Comparison of ENCODE assay signal across 21 cellular contexts in genomic region chr3:69484507-69485393, GRCh38.
"Had no signal": no experiment of that assay in that cellular context is flagged by ENCODE, and none has a peak within 500 bp of the region (broad histone marks: within the 10 kb centered on the region; RNA-seq: fewer than 3 reads in every experiment).

No MANE protein-coding gene starts in this region.

- H3K27me3 ChIP-seq: brain microvascular endothelial cell, esophagus muscularis mucosa, left lung, sigmoid colon had no signal

- H3K27ac ChIP-seq: brain microvascular endothelial cell, esophagus muscularis mucosa, left lung, parathyroid adenoma, sigmoid colon, tibial artery had no signal

- H3K9ac ChIP-seq: parathyroid adenoma had no signal

- H3K9me3 ChIP-seq: esophagus muscularis mucosa, left lung, sigmoid colon, tibial artery had no signal

- H3K4me1 ChIP-seq: left lung, parathyroid adenoma, sigmoid colon, tibial artery had no signal

- H3K36me3 ChIP-seq: brain microvascular endothelial cell, esophagus muscularis mucosa, left lung, sigmoid colon, tibial artery had no signal

- H3K4me3 ChIP-seq: dorsolateral prefrontal cortex, esophagus muscularis mucosa, left lung, sigmoid colon, smooth muscle cell, tibial artery had no signal

- H3K79me2 ChIP-seq: parathyroid adenoma had no signal

- ATAC-seq: activated CD4-positive, CD25-positive, alpha-beta regulatory T cell treated with anti-CD3 and anti-CD28 coated beads, Interleukin-2, amount 50 U/mL, for 24 hours; activated CD8-positive, alpha-beta T cell treated with anti-CD3 and anti-CD28 coated beads for 36 hours; activated naive CD8-positive, alpha-beta T cell treated with anti-CD3 and anti-CD28 coated beads, Interleukin-2, amount 50 U/mL, for 24 hours; left lung; SK-N-SH treated with all-trans-retinoic acid at 6 μM for 48 hours had no signal

- H3K4me2 ChIP-seq: smooth muscle cell had no signal

- DNase-seq: activated CD4-positive, alpha-beta T cell treated with anti-CD3 and anti-CD28 coated beads, Interleukin-2, amount 10 ng/mL, durations not matched to agents 7 days and 5 days; activated CD8-positive, alpha-beta T cell treated with anti-CD3 and anti-CD28 coated beads for 36 hours; activated gamma-delta T cell; activated naive CD4-positive, alpha-beta T cell treated with anti-CD3 and anti-CD28 coated beads, Interleukin-2, amount 50 U/mL, for 16 hours; activated naive CD8-positive, alpha-beta T cell treated with anti-CD3 and anti-CD28 coated beads, Interleukin-2, amount 50 U/mL, for 24 hours; brain microvascular endothelial cell; central memory CD4-positive, alpha-beta T cell; dorsolateral prefrontal cortex; head of caudate nucleus; mammary epithelial cell; midbrain; nucleus accumbens; sigmoid colon; stimulated activated CD4-positive, alpha-beta T cell treated with anti-CD3 and anti-CD28 coated beads, Interleukin-4, amount 100 ng/mL, for 1 hour; tibial artery had no signal

- H2AFZ ChIP-seq: parathyroid adenoma had no signal
